In the genomic region with DNA sequence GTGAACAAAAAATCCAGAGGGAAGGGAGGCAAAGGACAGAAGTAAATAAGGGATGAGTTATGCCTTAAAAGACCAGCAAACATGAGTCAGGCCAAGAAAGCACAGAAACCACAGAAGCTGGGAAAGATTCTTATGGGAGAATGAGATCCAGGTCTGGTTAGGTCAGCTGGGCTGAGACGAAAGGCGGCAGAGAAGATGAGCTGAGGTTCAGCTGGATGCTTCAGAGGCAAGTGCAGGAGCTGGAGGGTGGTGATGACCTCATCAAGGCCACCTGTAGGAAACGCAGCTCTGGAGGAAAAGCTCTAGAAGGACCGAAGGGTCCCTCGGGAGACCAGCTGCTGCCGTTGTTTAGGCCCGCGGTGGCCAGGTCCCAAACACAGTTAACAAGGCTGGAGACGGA, we compare ENCODE assay signal across 14 cellular contexts.
DNase-seq lines count a peak whose midpoint lies in the region; TF ChIP-seq lines count a peak whose summit lies in the region.
"Had no signal": no experiment of that assay in that cellular context is flagged by ENCODE, and none has a peak within 500 bp of the region (broad histone marks: within the 10 kb centered on the region; RNA-seq: fewer than 3 reads in every experiment).

No MANE protein-coding gene starts in this region.

- TF ChIP-seq CTCF in HEK293 (tag by site-specific recombination; IDR thresholded peaks at IDR 0.05) (no peak), astrocyte of the spinal cord (IDR thresholded peaks at IDR 0.05; ENCODE audit: low read depth, low read length) (no peak)

- no peak overlapping the region for H3K4me3 ChIP-seq in HEK293 (ENCODE audit: low read depth, low read length)
- H3K4me3 ChIP-seq in astrocyte of the spinal cord (ENCODE audit: low read depth, low read length), result no peak overlapping the region
- no peak overlapping the region for H3K4me3 ChIP-seq in mesenchymal stem cell (ENCODE audit: insufficient read depth in 1 of 2, low read depth in 1 of 2, low read length in 2 of 2)
- H3K4me3 ChIP-seq: colonic mucosa, esophagus squamous epithelium, upper lobe of left lung had no signal

- no peak overlapping the region for H2BK5ac ChIP-seq in mesenchymal stem cell (ENCODE audit: low read depth, low read length, poor library complexity, severe bottlenecking)

- H3K23ac ChIP-seq in mesenchymal stem cell (ENCODE audit: low read length in 2 of 2), result no peak overlapping the region

- in situ Hi-C loops in astrocyte of the spinal cord (cut with HindIII; ENCODE audit: low sequenced_read_pairs), result no loop called here

- H3K79me1 ChIP-seq in mesenchymal stem cell (replicated peaks; ENCODE audit: low read length, poor library complexity, severe bottlenecking), result peaks cover 30% of the 10 kb centered on the region

- H4K8ac ChIP-seq in mesenchymal stem cell (ENCODE audit: low read length), result no peak overlapping the region

- no peak overlapping the region for H2BK120ac ChIP-seq in mesenchymal stem cell (ENCODE audit: low read depth, low read length)

- no peak overlapping the region for H2BK12ac ChIP-seq in mesenchymal stem cell (ENCODE audit: low read length in 2 of 2)

- H3K9me3 ChIP-seq in HEK293 (ENCODE audit: control insufficient read depth, insufficient read depth, low read depth, low read length), result no peaks in the 10 kb centered on the region
- no peaks in the 10 kb centered on the region for H3K9me3 ChIP-seq in mesenchymal stem cell (ENCODE audit: control insufficient read depth, low read length)
- H3K9me3 ChIP-seq: colonic mucosa, esophagus squamous epithelium, upper lobe of left lung had no signal

- H3K14ac ChIP-seq in mesenchymal stem cell (ENCODE audit: low read length in 2 of 2), result no peak overlapping the region

- POLR2A ChIA-PET in HEK293 (lab: Yijun Ruan, JAX), result interaction anchor here (0.5 kb wide), 1 partner anchor 80 kb away, joined by 4 read pairs; no protein-coding TSS in a partner anchor

- no peak overlapping the region for H2AFZ ChIP-seq in mesenchymal stem cell (ENCODE audit: low read depth, low read length)

- H3K4me1 ChIP-seq in HEK293 (ENCODE audit: control insufficient read depth, insufficient read depth, low read length) (0 out of 2 replicates have a peak, but pooled peaks cover 3% of the 10 kb centered on the region), mesenchymal stem cell (ENCODE audit: control insufficient read depth, insufficient read depth, low read depth, low read length) (peaks cover 8% of the 10 kb centered on the region)
- H3K4me1 ChIP-seq: colonic mucosa, upper lobe of left lung had no signal

- no peak overlapping the region for H4K91ac ChIP-seq in mesenchymal stem cell (ENCODE audit: low read length)

- H3K4ac ChIP-seq in mesenchymal stem cell (ENCODE audit: low read depth in 1 of 2, low read length in 2 of 2), result no peak overlapping the region

- peaks cover under 1 to 18% of the 10 kb centered on the region in 2 experiments for H3K36me3 ChIP-seq in HEK293 (ENCODE audit: control insufficient read depth in 2 of 2, insufficient read depth in 1 of 2, low read length in 2 of 2)
- peaks cover 0 to 5% of the 10 kb centered on the region in 2 experiments for H3K36me3 ChIP-seq in mesenchymal stem cell (ENCODE audit: control insufficient read depth in 1 of 2, insufficient read depth in 2 of 2, low read depth in 1 of 2, low read length in 2 of 2)
- H3K36me3 ChIP-seq: colonic mucosa had no signal

- H2BK15ac ChIP-seq in mesenchymal stem cell (ENCODE audit: low read depth, poor library complexity, severe bottlenecking), result no peak overlapping the region

- H3K18ac ChIP-seq in mesenchymal stem cell (ENCODE audit: low read depth in 1 of 2, low read length in 2 of 2), result no peak overlapping the region

- CTCF ChIA-PET in HEK293 (lab: Yijun Ruan, JAX), result interaction anchor here (1.2 to 2.4 kb wide), 3 partner anchors 349 to 420 kb away, joined by 3 to 27 read pairs (median 3); no protein-coding TSS in a partner anchor

- H3K9ac ChIP-seq in mesenchymal stem cell (ENCODE audit: low read length), result no peak overlapping the region

- H3K27me3 ChIP-seq in mesenchymal stem cell (ENCODE audit: control insufficient read depth in 1 of 2, insufficient read depth in 1 of 2, low read length in 2 of 2), result no peaks in the 10 kb centered on the region
- H3K27me3 ChIP-seq: colonic mucosa, esophagus squamous epithelium, upper lobe of left lung had no signal

- WGBS in mesenchymal stem cell, result 75% methylated on average over 9 of the region's 9 CpGs

- H3K4me2 ChIP-seq in mesenchymal stem cell (ENCODE audit: low read length, poor library complexity, severe bottlenecking), result no peak overlapping the region

- no peak overlapping the region for H3K27ac ChIP-seq in HEK293 (ENCODE audit: extremely low read depth, low read depth, low read length)
- H3K27ac ChIP-seq in mesenchymal stem cell (ENCODE audit: low read length, poor library complexity, severe bottlenecking), result no peak overlapping the region
- H3K27ac ChIP-seq: colonic mucosa, esophagus squamous epithelium, upper lobe of left lung had no signal

- H2AK5ac ChIP-seq in mesenchymal stem cell (ENCODE audit: low read length, severe bottlenecking), result no peak overlapping the region

- peak; percentile 30 for DNase-seq in AG08396 (ENCODE audit: low spot score)
- DNase-seq in astrocyte of the spinal cord (ENCODE audit: low read depth, low spot score), result peak; percentile 76
- peak; percentile 88 for DNase-seq in mesenchymal stem cell
- DNase-seq in T-helper 2 cell, result no peak
- DNase-seq in NCI-H2107 treated with DMSO at 0.1 percent for 48 hours (lab: John Stamatoyannopoulos, UW; ENCODE audit: unreplicated experiment), result no peak
- DNase-seq in inferior parietal cortex (ENCODE audit: extremely low spot score), result no peak
- no peak for DNase-seq in NK-92 treated with Interleukin-12 subunit alpha and Interleukin-12 subunit beta, amount 100 ng/mL, for 24 hours (lab: John Stamatoyannopoulos, UW)
- DNase-seq: activated naive CD8-positive, alpha-beta T cell treated with anti-CD3 and anti-CD28 coated beads, Interleukin-2, amount 10 ng/mL, durations not matched to agents 7 days and 5 days; colonic mucosa; DMS79 treated with DMSO at 0.1 percent for 48 hours; esophagus squamous epithelium; midbrain had no signal

TF ChIP-seq in HEK293, 187 proteins besides CTCF, POLR2A, EP300 and RAD21:
- TF ChIP-seq SCRT2 (tag by site-specific recombination; IDR thresholded peaks at IDR 0.05) (peak; percentile 97), SCRT1 (tag by site-specific recombination; IDR thresholded peaks at IDR 0.05; ENCODE audit: borderline replicate concordance) (peak; percentile 74; the same call in 1 of the 2 replicates), ZEB2 (tag by site-specific recombination; IDR thresholded peaks at IDR 0.05) (no peak)
- TF ChIP-seq, protein P1, sequence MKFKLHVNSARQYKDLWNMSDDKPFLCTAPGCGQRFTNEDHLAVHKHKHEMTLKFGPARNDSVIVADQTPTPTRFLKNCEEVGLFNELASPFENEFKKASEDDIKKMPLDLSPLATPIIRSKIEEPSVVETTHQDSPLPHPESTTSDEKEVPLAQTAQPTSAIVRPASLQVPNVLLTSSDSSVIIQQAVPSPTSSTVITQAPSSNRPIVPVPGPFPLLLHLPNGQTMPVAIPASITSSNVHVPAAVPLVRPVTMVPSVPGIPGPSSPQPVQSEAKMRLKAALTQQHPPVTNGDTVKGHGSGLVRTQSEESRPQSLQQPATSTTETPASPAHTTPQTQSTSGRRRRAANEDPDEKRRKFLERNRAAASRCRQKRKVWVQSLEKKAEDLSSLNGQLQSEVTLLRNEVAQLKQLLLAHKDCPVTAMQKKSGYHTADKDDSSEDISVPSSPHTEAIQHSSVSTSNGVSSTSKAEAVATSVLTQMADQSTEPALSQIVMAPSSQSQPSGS (tag by site-specific recombination; IDR thresholded peaks at IDR 0.05; ENCODE audit: low read depth), result peak; percentile 54; the same call in 1 of the 2 replicates

Comparison
In these comparisons a context has a peak if more than half of its experiments do, and no peak if none do; other contexts are left out.
1. DNase-seq: peak in AG08396 (single experiment), astrocyte of the spinal cord (single experiment) and mesenchymal stem cell (single experiment); none in T-helper 2 cell (0 of 5), NCI-H2107 treated with DMSO at 0.1 percent for 48 hours (single experiment), inferior parietal cortex (single experiment) and NK-92 treated with Interleukin-12 subunit alpha and Interleukin-12 subunit beta, amount 100 ng/mL, for 24 hours (single experiment).